Comparison of ENCODE assay signal across 13 cellular contexts in the genomic region with DNA sequence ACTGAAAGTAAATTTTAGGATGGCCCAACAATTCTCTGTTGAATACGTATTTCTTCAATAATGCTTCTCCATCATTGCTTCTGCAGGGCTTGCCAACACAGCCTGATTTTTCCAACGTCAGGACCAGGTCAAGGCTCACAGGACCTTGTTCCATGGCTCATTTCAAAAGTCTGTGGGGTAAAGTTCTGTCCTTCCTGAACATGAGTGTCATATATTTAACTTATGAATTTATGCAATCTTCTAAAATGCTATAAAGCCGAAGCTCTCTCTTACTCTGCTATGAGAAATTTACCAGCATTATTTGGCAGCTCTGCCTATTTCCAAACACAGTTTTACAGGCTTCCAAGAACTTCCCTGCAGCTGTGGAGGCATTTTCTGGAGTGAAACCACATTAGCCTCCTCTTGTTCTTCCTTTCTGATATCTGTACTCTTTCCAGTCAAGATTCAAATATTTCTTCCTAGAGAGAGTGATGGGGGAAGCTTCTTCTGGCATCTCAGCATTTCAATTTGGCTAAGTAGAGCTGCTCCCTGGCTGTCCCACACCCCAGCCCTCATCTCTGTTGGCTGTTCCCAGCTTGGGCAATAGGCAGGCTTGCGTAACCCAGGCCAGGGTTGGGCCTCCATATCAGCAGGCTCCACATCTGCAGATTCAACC. TPM values are rescaled to one million over a fixed set of nuclear protein-coding genes. Genes with fewer than 3 reads are reported as not detected.
DNase-seq lines count a peak whose midpoint lies in the region; ATAC-seq and TF ChIP-seq lines count a peak whose summit lies in the region.
"Had no signal": no experiment of that assay in that cellular context is flagged by ENCODE, and none has a peak within 500 bp of the region (broad histone marks: within the 10 kb centered on the region; RNA-seq: fewer than 3 reads in every experiment).

No MANE protein-coding gene starts in this region.

- H3K27ac Mint-ChIP-seq in Caco-2 (ENCODE audit: unreplicated experiment), result peak overlapping the region; percentile 17
- no peak overlapping the region for H3K27ac Mint-ChIP-seq in effector memory CD8-positive, alpha-beta T cell

- H3K27me3 ChIP-seq in Caco-2 (replicated peaks; ENCODE audit: control insufficient read depth, insufficient read depth, low read length), result no peaks in the 10 kb centered on the region
- H3K27me3 ChIP-seq: cardiac muscle cell had no signal

- H3K27me3 Mint-ChIP-seq in Caco-2 (ENCODE audit: insufficient read depth, unreplicated experiment), result no peaks in the 10 kb centered on the region
- peaks cover 5 to 34% of the 10 kb centered on the region in 2 donors for H3K27me3 Mint-ChIP-seq in effector memory CD8-positive, alpha-beta T cell

- H3K4me1 ChIP-seq in Caco-2, result peaks cover 43% of the 10 kb centered on the region

- no peaks in the 10 kb centered on the region for H3K36me3 ChIP-seq in Caco-2 (ENCODE audit: control insufficient read depth, insufficient read depth, low read length)
- H3K36me3 ChIP-seq: cardiac muscle cell had no signal

- no peaks in the 10 kb centered on the region for H3K9me3 ChIP-seq in Caco-2

- CTCF ChIA-PET in Caco-2 (lab: Charles Lee), result no interaction called here

- BruUV-seq in Caco-2 (replicated peaks; lab: Mats Ljungman, UMichigan), result no TSS peak

- peaks cover 43% of the 10 kb centered on the region for H3K4me1 Mint-ChIP-seq in Caco-2 (ENCODE audit: low read depth, unreplicated experiment)
- H3K4me1 Mint-ChIP-seq in effector memory CD8-positive, alpha-beta T cell (ENCODE audit: low read depth in 2 of 2), result peaks cover 0 to 2% of the 10 kb centered on the region in 2 donors

- no peak overlapping the region for H3K4me3 ChIP-seq in Caco-2 (ENCODE audit: low read depth, low read length)
- no peak overlapping the region for H3K4me3 ChIP-seq in fibroblast of villous mesenchyme (ENCODE audit: low read depth, low read length)
- H3K4me3 ChIP-seq: cardiac muscle cell had no signal

- peaks cover 6% of the 10 kb centered on the region for H3K36me3 Mint-ChIP-seq in Caco-2 (ENCODE audit: insufficient read depth, unreplicated experiment)
- no peaks in the 10 kb centered on the region for H3K36me3 Mint-ChIP-seq in effector memory CD8-positive, alpha-beta T cell (ENCODE audit: insufficient read depth)

- POLR2A ChIA-PET in Caco-2 (lab: Charles Lee), result no interaction called here

- no peak for ATAC-seq in effector memory CD8-positive, alpha-beta T cell (replicated peaks)
- ATAC-seq in GM19035 (IDR thresholded peaks at IDR 0.05; ENCODE audit: unreplicated experiment), result no peak

- no peak overlapping the region for H3K4me3 Mint-ChIP-seq in Caco-2 (ENCODE audit: unreplicated experiment)
- H3K4me3 Mint-ChIP-seq in effector memory CD8-positive, alpha-beta T cell, result no peak overlapping the region

- TF ChIP-seq CTCF in Caco-2 (IDR thresholded peaks at IDR 0.05; ENCODE audit: insufficient read depth in 1 of 2, low read depth in 1 of 2, low read length in 1 of 2, severe bottlenecking in 1 of 2, unreplicated experiment in 1 of 2) (no peak), fibroblast of villous mesenchyme (IDR thresholded peaks at IDR 0.05; ENCODE audit: insufficient read depth, low read depth, low read length) (no peak)

- no peaks in the 10 kb centered on the region for H3K9me3 Mint-ChIP-seq in Caco-2 (ENCODE audit: unreplicated experiment)
- H3K9me3 Mint-ChIP-seq in effector memory CD8-positive, alpha-beta T cell, result no peaks in the 10 kb centered on the region

- intact Hi-C loops in Caco-2 (cut with micrococcal nuclease; ENCODE audit: unreplicated experiment), result no loop called here
- intact Hi-C loops in posterior vena cava (cut with DNase I), result no loop called here

- DNase-seq in Caco-2 (no peak), SKM-1 (lab: John Stamatoyannopoulos, UW; ENCODE audit: unreplicated experiment) (peak; percentile 48), fibroblast of villous mesenchyme (ENCODE audit: low read depth) (peak; percentile 92), posterior vena cava (ENCODE audit: low spot score) (peak; percentile 94), NCI-H510A (lab: John Stamatoyannopoulos, UW) (no peak), GF-D8 (lab: John Stamatoyannopoulos, UW) (no peak)
- DNase-seq in effector memory CD8-positive, alpha-beta T cell, result no peak
- DNase-seq: activated T-cell treated with anti-CD3 and anti-CD28 coated beads, Interleukin-2, amount 50 U/mL, for 1 hour; glutamatergic neuron; NCI-H1417 treated with DMSO at 0.1 percent for 48 hours had no signal

RNA-seq across cellular contexts. Expression of a gene that starts 15.5 kb away (rescaled TPM):
- total RNA-seq in Caco-2 (2022) (10.2 and 15.2 TPM in 2 replicates), fibroblast of villous mesenchyme (not detected in 2 replicates), posterior vena cava (not detected)
- total RNA-seq: cardiac muscle cell had no signal

RNA-seq across cellular contexts. Expression of a gene that starts 27.0 kb away (rescaled TPM):
- total RNA-seq in Caco-2 (2022), result 8.0 and 18.8 TPM in 2 replicates
- total RNA-seq in fibroblast of villous mesenchyme, result not detected in 2 replicates
- total RNA-seq in posterior vena cava, result not detected
- total RNA-seq: cardiac muscle cell, skeletal muscle tissue had no signal

Comparison
In these comparisons a context has a peak if more than half of its experiments do, and no peak if none do; other contexts are left out.
1. DNase-seq: peak in SKM-1 (single experiment), fibroblast of villous mesenchyme (single experiment) and posterior vena cava (single experiment); none in Caco-2 (0 of 2), NCI-H510A (single experiment), GF-D8 (single experiment) and effector memory CD8-positive, alpha-beta T cell (0 of 3).